ENCODE assay signal across 2 cellular contexts in the genomic region with DNA sequence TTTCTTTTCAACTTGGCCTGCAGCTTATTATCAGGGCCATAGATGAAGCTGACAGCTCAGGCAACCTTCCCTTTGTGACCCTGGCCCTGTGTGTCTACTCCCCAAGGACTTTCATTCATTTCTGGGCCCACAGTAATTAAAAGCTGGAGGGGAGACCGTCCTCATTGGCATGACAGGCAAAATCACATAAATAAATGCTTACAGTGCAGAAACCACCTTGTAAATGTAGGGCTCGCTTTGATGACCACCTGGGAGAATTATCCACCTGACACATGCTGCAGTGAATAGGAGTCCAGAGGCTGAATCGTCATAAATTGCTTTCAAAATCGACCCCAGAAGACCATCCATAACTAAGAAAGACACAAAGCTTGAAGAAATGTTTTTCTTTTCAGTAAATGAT.
TF ChIP-seq lines count a peak whose summit lies in the region.

No MANE protein-coding gene starts in this region.

TF ChIP-seq in HepG2, 621 proteins besides CTCF, POLR2A, EP300 and RAD21:
- no peak for TF ChIP-seq SMYD3 (CRISPR knock-in tag; IDR thresholded peaks at IDR 0.05)
- TF ChIP-seq MAFF (IDR thresholded peaks at IDR 0.05; ENCODE audit: low read depth, low read length) = peak; percentile 83
- TF ChIP-seq TBL1XR1 (IDR thresholded peaks at IDR 0.05; ENCODE audit: borderline replicate concordance, low read length, partially characterized antibody) = no peak
- TF ChIP-seq HOXA5 (CRISPR knock-in tag; IDR thresholded peaks at IDR 0.05) = no peak
- TF ChIP-seq ZNF572 (CRISPR knock-in tag; IDR thresholded peaks at IDR 0.05) = no peak
- no peak for TF ChIP-seq HMG20B (CRISPR knock-in tag; conservative IDR thresholded peaks at IDR 0.05)
- no peak for TF ChIP-seq ARHGAP35 (CRISPR knock-in tag; IDR thresholded peaks at IDR 0.05; ENCODE audit: borderline replicate concordance)
- TF ChIP-seq ISL2 (CRISPR knock-in tag; IDR thresholded peaks at IDR 0.05) = no peak
- TF ChIP-seq ARNT2 (CRISPR knock-in tag; IDR thresholded peaks at IDR 0.05; ENCODE audit: low read depth) = no peak
- TF ChIP-seq NCOR1 (IDR thresholded peaks at IDR 0.05; ENCODE audit: borderline replicate concordance, low read length) = no peak
- peak in 1 of 2 experiments; percentile 87; a peak in 3 of 4 replicates for TF ChIP-seq MAFK (conservative IDR thresholded peaks at IDR 0.05 in 1 of 2, IDR thresholded peaks at IDR 0.05 in 1 of 2; ENCODE audit: low read length in 2 of 2)
- TF ChIP-seq BCL6 (CRISPR knock-in tag; IDR thresholded peaks at IDR 0.05) = no peak
- TF ChIP-seq ZNF274 (CRISPR knock-in tag; IDR thresholded peaks at IDR 0.05) = no peak
TF ChIP-seq in HepG2: peak in this region for 2.

TF ChIP-seq in IMR-90, 13 proteins besides CTCF, POLR2A, EP300 and RAD21:
- TF ChIP-seq CHD1 (IDR thresholded peaks at IDR 0.05; ENCODE audit: low read depth, low read length) (no peak), MAFK (IDR thresholded peaks at IDR 0.05; ENCODE audit: low read depth, low read length) (peak; percentile 66)
